In genomic region chr12:99720083-99720465, GRCh38 we compare ENCODE assay signal across 2 cellular contexts.
DNase-seq lines count a peak whose midpoint lies in the region.
"Not testable (repeated sequence)": the region's sequence is repeated elsewhere in the genome, so short reads cannot be mapped to it uniquely, and the experiment has no call there.

No MANE protein-coding gene starts in this region.

- H3K36me3 ChIP-seq in SJSA1, result peaks cover 26% of the 10 kb centered on the region
- H3K36me3 ChIP-seq in mesendoderm (ENCODE audit: control insufficient read depth, insufficient read depth, low read length), result not testable (repeated sequence)

- not testable (repeated sequence) for H3K18ac ChIP-seq in mesendoderm (ENCODE audit: low read length)

- not testable (repeated sequence) for H4K5ac ChIP-seq in mesendoderm (ENCODE audit: low read length)

- H2BK120ac ChIP-seq in mesendoderm (ENCODE audit: low read depth, low read length), result not testable (repeated sequence)

- H4K8ac ChIP-seq in mesendoderm (ENCODE audit: low read depth, low read length), result not testable (repeated sequence)

- no CpG with 5 or more reads among the region's 4 CpGs for WGBS in mesendoderm (ENCODE audit: extremely low coverage, insufficient coverage, low lambda C conversion rate)

- not testable (repeated sequence) for H3K56ac ChIP-seq in mesendoderm (ENCODE audit: low read length)

- not testable (repeated sequence) for H3K27me3 ChIP-seq in SJSA1 (replicated peaks); mesendoderm (ENCODE audit: insufficient read depth, low read length, poor library complexity)

- not testable (repeated sequence) for H3K4me1 ChIP-seq in SJSA1 (replicated peaks); mesendoderm (ENCODE audit: control insufficient read depth, low read depth, low read length)

- H2BK15ac ChIP-seq in mesendoderm (replicated peaks; ENCODE audit: low read depth), result not testable (repeated sequence)

- H3K9ac ChIP-seq in mesendoderm (ENCODE audit: low read length), result not testable (repeated sequence)

- H3K27ac ChIP-seq in SJSA1; mesendoderm (ENCODE audit: low read depth, low read length): not testable (repeated sequence)

- H3K79me2 ChIP-seq in mesendoderm (ENCODE audit: control insufficient read depth, insufficient read depth, low read length), result not testable (repeated sequence)

- peak overlapping the region; percentile 43 for H3K4ac ChIP-seq in mesendoderm (ENCODE audit: low read depth, low read length)

- not testable (repeated sequence) for H3K4me3 ChIP-seq in SJSA1; mesendoderm (ENCODE audit: low read length)

- H2BK5ac ChIP-seq in mesendoderm (ENCODE audit: low read length), result not testable (repeated sequence)

- H3K9me3 ChIP-seq in SJSA1 (replicated peaks), result peaks cover 22% of the 10 kb centered on the region

- DNase-seq in SJSA1 (ENCODE audit: low read depth in 1 of 2, low spot score in 2 of 2), result peak; percentile 55 to 79
- DNase-seq in mesendoderm, result not testable (repeated sequence)

- H2AK5ac ChIP-seq in mesendoderm (ENCODE audit: low read length), result not testable (repeated sequence)

- H3K23ac ChIP-seq in mesendoderm (ENCODE audit: low read length), result not testable (repeated sequence)

- not testable (repeated sequence) for H3K4me2 ChIP-seq in mesendoderm (ENCODE audit: low read length)

- H3K79me1 ChIP-seq in mesendoderm (ENCODE audit: low read length), result not testable (repeated sequence)
